ENCODE assay signal across 15 cellular contexts in the genomic region with DNA sequence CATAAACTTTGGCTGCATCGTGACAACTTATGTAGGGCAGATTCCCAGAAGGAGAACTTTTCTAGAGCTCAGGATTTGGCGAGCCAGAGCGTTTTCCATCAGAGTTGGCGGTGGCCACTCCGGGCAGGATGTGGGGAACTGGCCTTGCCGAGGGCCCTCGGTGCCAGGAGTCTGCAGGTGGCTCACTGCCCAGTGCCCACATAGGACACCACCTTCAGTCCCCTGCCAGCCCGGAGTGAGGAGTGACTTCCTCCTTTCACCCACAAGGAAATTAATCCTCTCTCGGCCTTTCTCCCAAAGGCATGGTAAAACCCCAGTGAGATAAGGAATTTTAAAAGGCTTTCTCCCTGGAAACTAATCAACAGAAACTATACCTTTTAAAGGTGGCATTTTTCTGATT. TPM values are rescaled to one million over a fixed set of nuclear protein-coding genes. Genes with fewer than 3 reads are reported as not detected.
DNase-seq lines count a peak whose midpoint lies in the region; ATAC-seq and TF ChIP-seq lines count a peak whose summit lies in the region.
"Had no signal": no experiment of that assay in that cellular context is flagged by ENCODE, and none has a peak within 500 bp of the region (broad histone marks: within the 10 kb centered on the region; RNA-seq: fewer than 3 reads in every experiment).

No MANE protein-coding gene starts in this region.

- CTCF ChIA-PET in RWPE1 (lab: Yijun Ruan, JAX), result interaction anchor here (0.6 kb wide), 1 partner anchor 19 kb away, joined by 3 read pairs; no protein-coding TSS in a partner anchor

- no peaks in the 10 kb centered on the region for H3K4me1 Mint-ChIP-seq in glutamatergic neuron (ENCODE audit: low read depth, unreplicated experiment)

- 0 out of 22 replicates have a peak, but pooled peaks cover 0 to 13% (median 0%) of the 10 kb centered on the region in 11 experiments for H3K27me3 ChIP-seq in BLaER1 treated with 17β-estradiol and CSF1 and Interleukin-3, amounts not matched to agents 10 nM and 100 nM

- peaks cover 3% of the 10 kb centered on the region for H3K27me3 Mint-ChIP-seq in glutamatergic neuron (ENCODE audit: unreplicated experiment)

- H3K36me3 ChIP-seq in BLaER1 treated with 17β-estradiol and CSF1 and Interleukin-3, amounts not matched to agents 10 nM and 100 nM, result no peaks in the 10 kb centered on the region

- H3K4me2 ChIP-seq in BLaER1 treated with 17β-estradiol and CSF1 and Interleukin-3, amounts not matched to agents 10 nM and 100 nM, result peak overlapping the region; percentile 66 to 91 (median 74)

- intact Hi-C loops in head of caudate nucleus (cut with DNase I), result no loop called here

- no peak overlapping the region for H3K27ac Mint-ChIP-seq in glutamatergic neuron (ENCODE audit: unreplicated experiment)
- H3K27ac Mint-ChIP-seq: H9, WTC11 had no signal

- H3K9ac ChIP-seq in BLaER1 treated with 17β-estradiol and CSF1 and Interleukin-3, amounts not matched to agents 10 nM and 100 nM, result no peak overlapping the region

- peak; percentile 7 for DNase-seq in NCI-H2196 treated with DMSO at 0.1 percent for 48 hours (lab: John Stamatoyannopoulos, UW; ENCODE audit: unreplicated experiment)
- peak in 23 of 42 donors; percentile 35 to 76 (median 58) for DNase-seq in head of caudate nucleus
- peak in 35 of 56 donors; percentile 4 to 81 (median 40) for DNase-seq in nucleus accumbens (lab: John Stamatoyannopoulos, UW)
- no peak for DNase-seq in glutamatergic neuron
- DNase-seq in RWPE1 (ENCODE audit: low spot score), result no peak
- DNase-seq: effector CD4-positive, alpha-beta T cell; foreskin keratinocyte; H9; NCI-H1105; NCI-H82 had no signal

- no peak overlapping the region for H3K27ac ChIP-seq in BLaER1 treated with 17β-estradiol and CSF1 and Interleukin-3, amounts not matched to agents 10 nM and 100 nM
- no peak overlapping the region for H3K27ac ChIP-seq in RWPE1
- H3K27ac ChIP-seq: foreskin keratinocyte had no signal

- TF ChIP-seq CTCF in glutamatergic neuron (IDR thresholded peaks at IDR 0.05; ENCODE audit: partially characterized antibody, unreplicated experiment) (no peak), RWPE1 (conservative IDR thresholded peaks at IDR 0.05; ENCODE audit: low read depth) (no peak)

- no peak overlapping the region for H3K4me3 Mint-ChIP-seq in glutamatergic neuron (ENCODE audit: unreplicated experiment)
- H3K4me3 Mint-ChIP-seq: H9, WTC11 had no signal

- no peaks in the 10 kb centered on the region for H4K20me1 ChIP-seq in BLaER1 treated with 17β-estradiol and CSF1 and Interleukin-3, amounts not matched to agents 10 nM and 100 nM

- H3K9me3 ChIP-seq in BLaER1 treated with 17β-estradiol and CSF1 and Interleukin-3, amounts not matched to agents 10 nM and 100 nM (replicated peaks in 1 of 11), result no peaks in the 10 kb centered on the region

- H3K9me3 Mint-ChIP-seq in glutamatergic neuron (ENCODE audit: unreplicated experiment), result peaks cover 3% of the 10 kb centered on the region
- H3K9me3 Mint-ChIP-seq: H9, WTC11 had no signal

- ATAC-seq in HG02884 (IDR thresholded peaks at IDR 0.05; ENCODE audit: unreplicated experiment) (no peak), HG02678 (IDR thresholded peaks at IDR 0.05; ENCODE audit: unreplicated experiment) (no peak)
- ATAC-seq: foreskin keratinocyte, WTC11 had no signal

- no peaks in the 10 kb centered on the region for H3K36me3 Mint-ChIP-seq in glutamatergic neuron (ENCODE audit: unreplicated experiment)
- H3K36me3 Mint-ChIP-seq: WTC11 had no signal

- POLR2A ChIA-PET in RWPE1 (lab: Yijun Ruan, JAX; ENCODE audit: low non-redundant PET), result no interaction called here

- peaks cover 29 to 40% (median 35%) of the 10 kb centered on the region in 10 experiments for H3K4me1 ChIP-seq in BLaER1 treated with 17β-estradiol and CSF1 and Interleukin-3, amounts not matched to agents 10 nM and 100 nM
- H3K4me1 ChIP-seq: foreskin keratinocyte had no signal

- no peak overlapping the region for H3K4me3 ChIP-seq in BLaER1 treated with 17β-estradiol and CSF1 and Interleukin-3, amounts not matched to agents 10 nM and 100 nM

RNA-seq across cellular contexts. Expression of a gene that starts 1.6 kb away (rescaled TPM):
- not detected for total RNA-seq in glutamatergic neuron (ENCODE audit: unreplicated experiment)
- total RNA-seq: foreskin keratinocyte, H9, SK-MEL-5 had no signal

RNA-seq across cellular contexts. Expression of a gene that starts 21.3 kb away (rescaled TPM):
- total RNA-seq in glutamatergic neuron (ENCODE audit: unreplicated experiment), result 2.1 TPM

RNA-seq across cellular contexts. Expression of a gene that starts 27.1 kb away (rescaled TPM):
- 104 TPM for total RNA-seq in glutamatergic neuron (ENCODE audit: unreplicated experiment)

RNA-seq across cellular contexts. Expression of a gene that starts 57.9 kb away (rescaled TPM):
- 12.7 TPM for total RNA-seq in glutamatergic neuron (ENCODE audit: unreplicated experiment)

Comparison
In these comparisons a context has a peak if more than half of its experiments do, and no peak if none do; other contexts are left out.
1. DNase-seq: peak in NCI-H2196 treated with DMSO at 0.1 percent for 48 hours (single experiment), head of caudate nucleus (23 of 42) and nucleus accumbens (35 of 56); none in glutamatergic neuron (single experiment) and RWPE1 (single experiment).